ENCODE assay signal across 34 cellular contexts in the genomic region with DNA sequence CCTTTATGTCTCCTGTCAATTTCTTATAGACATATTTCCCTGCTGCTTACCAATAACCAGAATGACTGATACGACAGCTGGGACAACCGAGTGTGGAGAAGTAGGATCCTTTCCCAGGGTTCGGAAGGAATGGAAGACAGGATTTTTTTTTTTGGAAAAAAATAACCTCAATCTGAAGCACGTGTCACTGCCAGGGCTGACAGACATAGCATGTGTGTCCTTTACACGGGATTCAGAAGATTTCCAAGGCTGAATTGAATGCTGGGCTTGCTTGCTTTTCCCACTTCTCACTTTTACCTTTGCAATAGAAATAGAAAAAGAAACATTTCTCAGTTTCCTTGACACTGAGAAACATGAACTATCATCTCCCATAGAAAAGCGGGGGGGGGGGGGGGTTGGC.
"Had no signal": no experiment of that assay in that cellular context is flagged by ENCODE, and none has a peak within 500 bp of the region (broad histone marks: within the 10 kb centered on the region; RNA-seq: fewer than 3 reads in every experiment).

No MANE protein-coding gene starts in this region.

- H3K9me3 ChIP-seq: MG63 had no signal

- H3K27me3 ChIP-seq: MG63 had no signal

- H3K27ac ChIP-seq: KMS-11 had no signal

- H3K36me3 ChIP-seq: MG63 had no signal

- H3K9ac ChIP-seq: KMS-11 had no signal

- H3K4me3 ChIP-seq: MG63 had no signal

- DNase-seq: Karpas-422, Kasumi-1, MG63, MM.1S, MV-4-11, NCI-H1048, NCI-H1092, NCI-H1092 treated with DMSO at 0.1 percent for 48 hours, NCI-H1105, NCI-H1105 treated with DMSO at 0.1 percent for 48 hours, NCI-H1417, NCI-H1417 treated with DMSO at 0.1 percent for 48 hours, NCI-H1436, NCI-H1436 treated with DMSO at 0.1 percent for 48 hours, NCI-H146, NCI-H1694, NCI-H1694 treated with DMSO at 0.1 percent for 48 hours, NCI-H187, NCI-H187 treated with DMSO at 0.1 percent for 48 hours, NCI-H1930, NCI-H2029, NCI-H2029 treated with DMSO at 0.1 percent for 48 hours, NCI-H2081, NCI-H2081 treated with DMSO at 0.1 percent for 48 hours, NCI-H2107, NCI-H2171, NCI-H2171 treated with DMSO at 0.1 percent for 48 hours, NCI-H2227 treated with DMSO at 0.1 percent for 48 hours, NCI-H226, NCI-H345, NCI-H446, NCI-H446 treated with DMSO at 0.1 percent for 48 hours, NCI-H510A had no signal

- H3K4me2 ChIP-seq: KMS-11 had no signal
